Comparison of ENCODE assay signal across 9 cellular contexts in the genomic region with DNA sequence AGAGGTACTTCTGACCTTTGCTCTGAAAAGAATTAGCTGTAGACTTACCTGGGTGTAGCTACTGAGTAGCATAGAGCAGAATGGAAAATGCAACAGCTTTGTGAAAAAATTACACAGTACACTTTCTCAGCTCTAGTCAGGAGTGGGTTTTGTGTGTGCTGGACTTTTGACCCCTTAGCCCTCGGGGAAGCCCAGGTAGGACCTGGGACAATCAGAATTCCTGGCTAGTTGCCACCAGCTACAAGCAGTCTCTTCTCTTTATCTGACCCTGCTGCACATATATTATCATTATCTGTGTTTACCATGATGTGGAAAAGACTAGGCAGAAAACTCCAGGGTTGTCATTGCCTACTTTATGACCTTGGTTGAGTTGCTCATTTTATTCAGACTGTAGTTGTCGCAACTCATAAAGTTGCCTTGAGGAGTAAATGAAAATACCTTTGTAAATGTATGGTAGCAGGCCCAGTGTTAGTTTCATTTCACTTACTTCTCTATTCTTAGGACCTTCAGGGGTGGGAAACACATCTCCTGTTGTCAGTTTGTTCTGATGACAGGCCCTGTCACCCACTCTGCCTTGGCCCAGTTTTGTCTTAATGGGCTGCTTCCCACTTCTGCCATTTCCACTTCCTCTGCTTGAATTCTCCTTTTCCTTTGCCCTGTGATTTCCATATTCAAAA. TPM values are rescaled to one million over a fixed set of nuclear protein-coding genes. Genes with fewer than 3 reads are reported as not detected.
DNase-seq lines count a peak whose midpoint lies in the region; ATAC-seq, FAIRE-seq and TF ChIP-seq lines count a peak whose summit lies in the region.
"Had no signal": no experiment of that assay in that cellular context is flagged by ENCODE, and none has a peak within 500 bp of the region (broad histone marks: within the 10 kb centered on the region; RNA-seq: fewer than 3 reads in every experiment).

No MANE protein-coding gene starts in this region.

- no peak for TF ChIP-seq RAD21 in HepG2 (CRISPR knock-in tag; IDR thresholded peaks at IDR 0.05)

- DNase-seq in GM10248 (ENCODE audit: extremely low spot score) (peak; percentile 31), OCI-M1 (lab: John Stamatoyannopoulos, UW) (peak; percentile 86), HepG2 (ENCODE audit: low spot score) (peak; percentile 86), SK-N-DZ (ENCODE audit: low spot score) (no peak), HAP-1 (ENCODE audit: low spot score in 2 of 2) (no peak), BE2C (no peak)

- TF ChIP-seq POLR2A in HepG2 (IDR thresholded peaks at IDR 0.05; ENCODE audit: insufficient read depth in 1 of 2, low read depth in 2 of 2, low read length in 2 of 2), result no peak

- 6% methylated on average over 2 of the region's 2 CpGs for WGBS in HepG2 (ENCODE audit: low lambda C conversion rate)

- peak overlapping the region; percentile 69 for H3K27ac ChIP-seq in HepG2 (ENCODE audit: extremely low read length, insufficient read depth, low read length)

- TF ChIP-seq CTCF in GM10248 (IDR thresholded peaks at IDR 0.05; ENCODE audit: control extremely low read depth, extremely low read depth, low read depth, missing control alignments) (no peak), HepG2 (CRISPR knock-in tag; IDR thresholded peaks at IDR 0.05) (no peak), BE2C (IDR thresholded peaks at IDR 0.05; ENCODE audit: low read depth, low read length) (no peak)

- H3K4me3 ChIP-seq in HepG2 (replicated peaks in 1 of 3; ENCODE audit: insufficient read depth in 1 of 3, low read depth in 2 of 3, low read length in 3 of 3) (peak overlapping the region in 2 of 3 experiments; percentile 45 to 51; a peak in 3 of 6 replicates), HAP-1 (no peak overlapping the region), BE2C (ENCODE audit: low read depth, low read length) (no peak overlapping the region)
- H3K4me3 ChIP-seq: pancreas had no signal

- H3K4me1 ChIP-seq in HepG2 (ENCODE audit: insufficient read depth, low read length) (peaks cover 57% of the 10 kb centered on the region), HAP-1 (peaks cover 23% of the 10 kb centered on the region), BE2C (peaks cover 9% of the 10 kb centered on the region; the same call in 1 of the 2 replicates)

- in situ Hi-C loops in HepG2 (cut with HindIII; ENCODE audit: extremely low pct_ligation_motif_present, low pct_unique_long_range_greater_than_20kb), result no loop called here
- in situ Hi-C loops in HAP-1 (cut with MboI; ENCODE audit: low sequenced_read_pairs), result no loop called here

- FAIRE-seq in HepG2 (lab: Jason Lieb, UNC), result no peak
- FAIRE-seq: pancreas had no signal

- peak overlapping the region; percentile 23 for H3K9ac ChIP-seq in HepG2 (ENCODE audit: insufficient read depth, low read depth, low read length)

- intact Hi-C loops in HepG2 (cut with micrococcal nuclease; ENCODE audit: unreplicated experiment), result no loop called here

- no peaks in the 10 kb centered on the region for H3K36me3 ChIP-seq in HepG2 (replicated peaks in 1 of 2; ENCODE audit: control insufficient read depth in 1 of 2, insufficient read depth in 2 of 2, low read length in 2 of 2)
- no peaks in the 10 kb centered on the region for H3K36me3 ChIP-seq in HAP-1 (replicated peaks)
- H3K36me3 ChIP-seq in BE2C, result no peaks in the 10 kb centered on the region
- H3K36me3 ChIP-seq: pancreas had no signal

- no peaks in the 10 kb centered on the region for H3K9me3 ChIP-seq in HepG2 (ENCODE audit: low read length)
- H3K9me3 ChIP-seq in HAP-1, result no peaks in the 10 kb centered on the region
- no peaks in the 10 kb centered on the region for H3K9me3 ChIP-seq in BE2C
- H3K9me3 ChIP-seq: pancreas had no signal

- CTCF ChIA-PET in GM10248 (lab: Yijun Ruan, JAX), result interaction anchor here (0.9 kb wide), 1 partner anchor 26 kb away, joined by 3 read pairs; no protein-coding TSS in a partner anchor
- CTCF ChIA-PET in HepG2 (lab: Yijun Ruan, JAX; ENCODE audit: low intra/inter-chr PET ratio, low total read pairs), result no interaction called here

- peak overlapping the region; percentile 75 for H3K4me2 ChIP-seq in HepG2 (ENCODE audit: low read depth, low read length)

- peak; percentile 25 for ATAC-seq in GM21576 (IDR thresholded peaks at IDR 0.05; ENCODE audit: unreplicated experiment)
- ATAC-seq in HepG2, result peak; percentile 56
- no peak for ATAC-seq in HG03280 (IDR thresholded peaks at IDR 0.05; ENCODE audit: unreplicated experiment)
- ATAC-seq: pancreas had no signal

- TF ChIP-seq EP300 in HepG2 (IDR thresholded peaks at IDR 0.05; ENCODE audit: low read depth in 2 of 2, low read length in 2 of 2) (peak in 1 of 2 experiments; percentile 33; a peak in 2 of 4 replicates), HepG2 (CRISPR knock-in tag; IDR thresholded peaks at IDR 0.05; ENCODE audit: borderline replicate concordance) (no peak)

- no peak overlapping the region for H2AFZ ChIP-seq in HepG2 (ENCODE audit: low read length)

- no peaks in the 10 kb centered on the region for H4K20me1 ChIP-seq in HepG2 (ENCODE audit: insufficient read depth, low read length)

- POLR2A ChIA-PET in GM10248 (lab: Yijun Ruan, JAX), result interaction anchor here (0.8 kb wide), 1 partner anchor 12 kb away, joined by 3 read pairs; no protein-coding TSS in a partner anchor
- POLR2A ChIA-PET in HepG2 (lab: Yijun Ruan, JAX), result interaction anchor here (0.7 kb wide), 1 partner anchor 10 kb away, joined by 3 read pairs; no protein-coding TSS in a partner anchor

- BruUV-seq in HepG2 (replicated peaks; lab: Mats Ljungman, UMichigan), result no TSS peak

- H3K27me3 ChIP-seq in HepG2 (ENCODE audit: control insufficient read depth in 1 of 2, insufficient read depth in 2 of 2, low read length in 2 of 2) (no peaks in the 10 kb centered on the region; a peak in 1 of 5 replicates), HAP-1 (ENCODE audit: low read depth) (no peaks in the 10 kb centered on the region), BE2C (no peaks in the 10 kb centered on the region)
- H3K27me3 ChIP-seq: pancreas had no signal

- peaks cover 88% of the 10 kb centered on the region for H3K79me2 ChIP-seq in HepG2 (ENCODE audit: insufficient read depth, low read length)

TF ChIP-seq in HepG2, 621 proteins besides CTCF, POLR2A, EP300 and RAD21 (continues in another document):
- TF ChIP-seq NCOA2 (CRISPR knock-in tag; IDR thresholded peaks at IDR 0.05), result peak; percentile 65
- no peak for TF ChIP-seq WIZ (CRISPR knock-in tag; IDR thresholded peaks at IDR 0.05)
- TF ChIP-seq IKZF4 (CRISPR knock-in tag; IDR thresholded peaks at IDR 0.05; ENCODE audit: borderline replicate concordance, low read depth, not compliant biosample characterization), result no peak
- TF ChIP-seq KDM6A (CRISPR knock-in tag; IDR thresholded peaks at IDR 0.05; ENCODE audit: low read depth), result peak; percentile 49; the same call in 1 of the 2 replicates
- TF ChIP-seq PLRG1 (conservative IDR thresholded peaks at IDR 0.05), result no peak
- TF ChIP-seq GZF1 (CRISPR knock-in tag; IDR thresholded peaks at IDR 0.05), result no peak
- no peak for TF ChIP-seq HES4 (CRISPR knock-in tag; IDR thresholded peaks at IDR 0.05; ENCODE audit: borderline replicate concordance)
- TF ChIP-seq, protein P1, sequence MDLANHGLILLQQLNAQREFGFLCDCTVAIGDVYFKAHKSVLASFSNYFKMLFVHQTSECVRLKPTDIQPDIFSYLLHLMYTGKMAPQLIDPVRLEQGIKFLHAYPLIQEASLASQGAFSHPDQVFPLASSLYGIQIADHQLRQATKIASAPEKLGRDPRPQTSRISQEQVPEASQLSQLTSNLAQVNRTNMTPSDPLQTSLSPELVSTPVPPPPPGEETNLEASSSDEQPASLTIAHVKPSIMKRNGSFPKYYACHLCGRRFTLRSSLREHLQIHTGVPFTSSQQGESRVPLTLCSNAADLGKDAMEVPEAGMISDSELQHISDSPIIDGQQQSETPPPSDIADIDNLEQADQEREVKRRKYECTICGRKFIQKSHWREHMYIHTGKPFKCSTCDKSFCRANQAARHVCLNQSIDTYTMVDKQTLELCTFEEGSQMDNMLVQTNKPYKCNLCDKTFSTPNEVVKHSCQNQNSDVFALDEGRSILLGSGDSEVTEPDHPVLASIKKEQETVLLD (CRISPR knock-in tag; IDR thresholded peaks at IDR 0.05; ENCODE audit: low read depth), result no peak
- no peak for TF ChIP-seq SETDB1 (CRISPR knock-in tag; IDR thresholded peaks at IDR 0.05; ENCODE audit: borderline replicate concordance)

RNA-seq across cellular contexts. Expression of a gene that starts 5.4 kb away (rescaled TPM):
- 19.2 and 25.5 TPM in 2 replicates for total RNA-seq in HepG2 (2016; rRNA removed; fragmentation: Illumina TruSeq; extraction: Trizol)
- 11.2 and 13.0 TPM in 2 replicates for total RNA-seq in HepG2 (2016; cell fraction: cytosol; rRNA removed; fragmentation: Illumina TruSeq; extraction: Trizol; ENCODE audit: low read depth)
- 18.2 and 27.3 TPM in 2 replicates for total RNA-seq in HepG2 (2016; cell fraction: insoluble cytoplasmic fraction; rRNA removed; fragmentation: Illumina TruSeq; extraction: Trizol)
- 19.4 and 21.0 TPM in 2 replicates for total RNA-seq in HepG2 (2016; cell fraction: membrane; rRNA removed; fragmentation: Illumina TruSeq; extraction: Trizol)
- 13.3 and 16.2 TPM in 2 replicates for total RNA-seq in HepG2 (2016; cell fraction: nucleus; rRNA removed; fragmentation: Illumina TruSeq; extraction: Trizol)
- polyA plus RNA-seq in HepG2 (2011; rRNA removed), result 13.7 and 18.1 TPM in 2 replicates
- polyA plus RNA-seq in HepG2 (2011; cell fraction: cytosol; rRNA removed), result 8.3 and 12.7 TPM in 2 replicates
- 8.7 and 9.7 TPM in 2 replicates for polyA plus RNA-seq in HepG2 (2011; cell fraction: nucleus; rRNA removed)
- polyA plus RNA-seq in HepG2 (2012), result 8.9 and 11.2 TPM in 2 replicates
- 1.4 TPM in 2 replicates for polyA plus RNA-seq in HepG2 (2016; cell fraction: cytosol; fragmentation: Illumina TruSeq; extraction: Trizol; ENCODE audit: low read depth)
- 15.9 and 16.7 TPM in 2 replicates for polyA plus RNA-seq in HepG2 (2016; cell fraction: insoluble cytoplasmic fraction; fragmentation: Illumina TruSeq; extraction: Trizol; ENCODE audit: low read depth)
- polyA plus RNA-seq in HepG2 (2016; cell fraction: membrane; fragmentation: Illumina TruSeq; extraction: Trizol; ENCODE audit: low read depth), result 6.0 and 6.2 TPM in 2 replicates
- polyA plus RNA-seq in HepG2 (2016; cell fraction: nucleus; fragmentation: Illumina TruSeq; extraction: Trizol; ENCODE audit: insufficient read depth, low read depth), result 12.0 and 12.2 TPM in 2 replicates
- 7.4 and 49.1 TPM in 2 replicates for polyA minus RNA-seq in HepG2 (2011; rRNA and poly(A)+ RNA removed; ENCODE audit: low replicate concordance)
- polyA minus RNA-seq in HepG2 (2011; cell fraction: cytosol; rRNA and poly(A)+ RNA removed), result 13.1 and 26.9 TPM in 2 replicates
- 28.5 and 38.8 TPM in 2 replicates for polyA minus RNA-seq in HepG2 (2011; cell fraction: nucleus; rRNA and poly(A)+ RNA removed)
- 39.8 and 45.4 TPM in 2 replicates for polyA plus RNA-seq in SK-N-DZ (2014; cell fraction: cytosol; rRNA removed)
- polyA plus RNA-seq in SK-N-DZ (2014; cell fraction: nucleus; rRNA removed), result 32.5 and 37.3 TPM in 2 replicates
- 6.1 TPM for polyA plus RNA-seq in BE2C (2012; ENCODE audit: insufficient read depth, insufficient read length, low read depth)

Comparison
In these comparisons a context has a peak if more than half of its experiments do, and no peak if none do; other contexts are left out.
1. DNase-seq: peak in GM10248 (single experiment), OCI-M1 (single experiment) and HepG2 (single experiment); none in SK-N-DZ (single experiment), HAP-1 (0 of 2) and BE2C (single experiment).
2. H3K4me3 ChIP-seq: peak in HepG2 (2 of 3); none in HAP-1 (single experiment) and BE2C (single experiment).